ENCODE assay signal across 8 cellular contexts in genomic region chr10:102231357-102232318, GRCh38. TPM values are rescaled to one million over a fixed set of nuclear protein-coding genes. Genes with fewer than 3 reads are reported as not detected.
A peak's percentile ranks its signal among the peaks of the same experiment; 100 is the strongest.
DNase-seq lines count a peak whose midpoint lies in the region; ATAC-seq and TF ChIP-seq lines count a peak whose summit lies in the region.

No MANE protein-coding gene starts in this region.

- no peaks in the 10 kb centered on the region for H3K9me3 ChIP-seq in T-helper 17 cell (ENCODE audit: control insufficient read depth, low read length, poor library complexity, severe bottlenecking)

- peak; percentile 78 for TF ChIP-seq CTCF in CD14-positive monocyte (IDR thresholded peaks at IDR 0.05)
- TF ChIP-seq CTCF in astrocyte of the spinal cord (IDR thresholded peaks at IDR 0.05; ENCODE audit: low read depth, low read length) = peak; percentile 78

- H3K4me3 Mint-ChIP-seq in CD14-positive monocyte = peak overlapping the region; percentile 76 to 93
- peak overlapping the region; percentile 88 for H3K4me3 Mint-ChIP-seq in T-helper 17 cell
- peak overlapping the region; percentile 63 to 86 (median 68) for H3K4me3 Mint-ChIP-seq in immature natural killer cell

- H3K4me1 Mint-ChIP-seq in CD14-positive monocyte (peaks cover 47% of the 10 kb centered on the region), T-helper 17 cell (peaks cover 21% of the 10 kb centered on the region), immature natural killer cell (peaks cover 14 to 22% of the 10 kb centered on the region in 2 donors)

- ATAC-seq in T-helper 17 cell (peak; percentile 70), HG02623 (IDR thresholded peaks at IDR 0.05; ENCODE audit: unreplicated experiment) (no peak)

- peak overlapping the region; percentile 38 for H3K4me3 ChIP-seq in astrocyte of the spinal cord (ENCODE audit: low read depth, low read length)

- peaks cover 0 to 17% (median 1%) of the 10 kb centered on the region in 7 donors for H3K9me3 Mint-ChIP-seq in CD14-positive monocyte
- no peaks in the 10 kb centered on the region for H3K9me3 Mint-ChIP-seq in immature natural killer cell

- peaks cover 13 to 15% of the 10 kb centered on the region in 2 donors for H3K36me3 Mint-ChIP-seq in CD14-positive monocyte
- H3K36me3 Mint-ChIP-seq in T-helper 17 cell (ENCODE audit: low read depth) = peaks cover 4% of the 10 kb centered on the region
- no peaks in the 10 kb centered on the region for H3K36me3 Mint-ChIP-seq in immature natural killer cell

- no peak for DNase-seq in CD14-positive monocyte (ENCODE audit: low spot score)
- DNase-seq in HUDEP-2 (lab: John Stamatoyannopoulos, UW; ENCODE audit: unreplicated experiment in 76 of 76) = peak in 63 of 76 experiments; percentile 7 to 74 (median 52)
- DNase-seq in T-helper 17 cell = peak; percentile 59 to 65 (median 63)
- no peak for DNase-seq in astrocyte of the spinal cord (ENCODE audit: low read depth, low spot score)
- peak; percentile 59 to 66 (median 59) for DNase-seq in immature natural killer cell
- DNase-seq in stimulated activated CD4-positive, alpha-beta T cell treated with anti-CD3 and anti-CD28 coated beads, Interleukin-4, amount 100 ng/mL, for 4 hours = peak; percentile 60 to 74
- DNase-seq in COR-L47 (lab: John Stamatoyannopoulos, UW) = no peak

- H3K27me3 Mint-ChIP-seq in CD14-positive monocyte (ENCODE audit: low read depth in 3 of 3) = peaks cover 47 to 67% (median 65%) of the 10 kb centered on the region in 3 donors
- H3K27me3 Mint-ChIP-seq in T-helper 17 cell = peaks cover 60% of the 10 kb centered on the region
- peaks cover 18 to 23% (median 20%) of the 10 kb centered on the region in 3 donors for H3K27me3 Mint-ChIP-seq in immature natural killer cell (ENCODE audit: low read depth in 3 of 3)

- in situ Hi-C loops in astrocyte of the spinal cord (cut with HindIII; ENCODE audit: low sequenced_read_pairs) = no loop called here

- no peak overlapping the region for H3K27ac Mint-ChIP-seq in CD14-positive monocyte
- H3K27ac Mint-ChIP-seq in T-helper 17 cell = no peak overlapping the region
- H3K27ac Mint-ChIP-seq in immature natural killer cell = no peak overlapping the region

- intact Hi-C loops in CD14-positive monocyte (cut with micrococcal nuclease) = loop anchor here in 1 of 2 donors (5.0 kb wide), 1 partner anchor 121 kb away; no protein-coding TSS in a partner anchor

RNA-seq across cellular contexts. Expression of gene ELOVL3, which starts 5.5 kb away (rescaled TPM):
- polyA plus RNA-seq in CD14-positive monocyte (1 to 10 TPM; 2.2 to 3.2 TPM), immature natural killer cell (not detected)
- not detected for total RNA-seq in T-helper 17 cell

RNA-seq across cellular contexts. Expression of gene PITX3, which starts 9.7 kb away (rescaled TPM):
- not detected for polyA plus RNA-seq in CD14-positive monocyte
- not detected for total RNA-seq in T-helper 17 cell
- polyA plus RNA-seq in immature natural killer cell = not detected

RNA-seq across cellular contexts. Expression of gene GBF1, which starts 13.7 kb away (rescaled TPM):
- 10 to 100 TPM in 1 of 2 donors, 1 to 10 TPM in 1; 4.2 to 11.9 TPM for polyA plus RNA-seq in CD14-positive monocyte
- total RNA-seq in T-helper 17 cell = 10 to 100 TPM; 42.8 to 44.6 TPM
- 10 to 100 TPM in 1 of 3 donors, 1 to 10 TPM in 2; 3.5 to 23.2 (median 7.3) TPM for polyA plus RNA-seq in immature natural killer cell

Comparison
In these comparisons a context has a peak if more than half of its experiments do, and no peak if none do; other contexts are left out.
1. DNase-seq: peak in HUDEP-2 (63 of 76), T-helper 17 cell (3 of 3), immature natural killer cell (3 of 3) and stimulated activated CD4-positive, alpha-beta T cell treated with anti-CD3 and anti-CD28 coated beads, Interleukin-4, amount 100 ng/mL, for 4 hours (2 of 2); none in CD14-positive monocyte (single experiment), astrocyte of the spinal cord (single experiment) and COR-L47 (single experiment).
2. Peak in every context shown above with its lines, with median percentiles within 50 percentile points of each other: H3K4me3 Mint-ChIP-seq.